Comparison of ENCODE assay signal across 1 cellular context in genomic region chr9:37197158-37198033, GRCh38.
A peak's percentile ranks its signal among the peaks of the same experiment; 100 is the strongest.
TF ChIP-seq lines count a peak whose summit lies in the region.

No MANE protein-coding gene starts in this region.

TF ChIP-seq in K562, 482 proteins besides CTCF, POLR2A, EP300 and RAD21 (continued from another document and continues in another):
- TF ChIP-seq RBM25 (IDR thresholded peaks at IDR 0.05; ENCODE audit: low read depth, low read length, severe bottlenecking) (no peak), ZNF318 (IDR thresholded peaks at IDR 0.05; ENCODE audit: borderline replicate concordance in 1 of 2, low read depth in 1 of 2) (no peak), ARHGAP35 (IDR thresholded peaks at IDR 0.05; ENCODE audit: partially characterized antibody) (no peak), MAFF (IDR thresholded peaks at IDR 0.05; ENCODE audit: low read length) (no peak), SIX5 (IDR thresholded peaks at IDR 0.05; ENCODE audit: borderline replicate concordance in 1 of 2, insufficient read depth in 1 of 2, low read depth in 1 of 2, low read length in 2 of 2) (no peak), REST (CRISPR knock-in tag; IDR thresholded peaks at IDR 0.05; ENCODE audit: low read depth) (no peak), NEUROD1 (IDR thresholded peaks at IDR 0.05; ENCODE audit: borderline replicate concordance, low read depth, low read length, partially characterized antibody) (no peak), MEF2A (IDR thresholded peaks at IDR 0.05; ENCODE audit: control insufficient read depth, low read depth, low read length) (peak; percentile 94), NUFIP1 (IDR thresholded peaks at IDR 0.05; ENCODE audit: partially characterized antibody) (no peak), IRF9 (tag; IDR thresholded peaks at IDR 0.05) (peak; percentile 92), SMARCE1 (IDR thresholded peaks at IDR 0.05) (no peak), GATA2 (CRISPR knock-in tag; IDR thresholded peaks at IDR 0.05) (peak; percentile 96), MCM7 (IDR thresholded peaks at IDR 0.05) (no peak), SIRT6 (IDR thresholded peaks at IDR 0.05; ENCODE audit: low read depth, low read length) (no peak), PTTG1 (tag; IDR thresholded peaks at IDR 0.05; ENCODE audit: low read depth) (no peak), ZNF232 (CRISPR knock-in tag; IDR thresholded peaks at IDR 0.05) (no peak), ZNF324 (CRISPR knock-in tag; IDR thresholded peaks at IDR 0.05) (no peak), AFF4 (CRISPR knock-in tag; IDR thresholded peaks at IDR 0.05) (no peak), TFE3 (CRISPR knock-in tag; IDR thresholded peaks at IDR 0.05) (no peak), CBX1 (IDR thresholded peaks at IDR 0.05; ENCODE audit: low read depth) (no peak), BDP1 (IDR thresholded peaks at IDR 0.05; ENCODE audit: insufficient read depth, insufficient read length) (no peak), ZBTB34 (CRISPR knock-in tag; IDR thresholded peaks at IDR 0.05) (no peak), ZNF140 (CRISPR knock-in tag; IDR thresholded peaks at IDR 0.05) (no peak), ATF1 (CRISPR knock-in tag; IDR thresholded peaks at IDR 0.05) (no peak), ATF1 (tag; IDR thresholded peaks at IDR 0.05) (peak; percentile 67), CTBP1 (IDR thresholded peaks at IDR 0.05; ENCODE audit: borderline replicate concordance) (no peak), GTF2A2 (tag; IDR thresholded peaks at IDR 0.05) (no peak), KLF16 (IDR thresholded peaks at IDR 0.05) (peak; percentile 99), XRCC5 (IDR thresholded peaks at IDR 0.05; ENCODE audit: low read depth, low read length) (no peak), NFIX (CRISPR knock-in tag; IDR thresholded peaks at IDR 0.05; ENCODE audit: low read depth) (no peak), ZC3H11A (IDR thresholded peaks at IDR 0.05; ENCODE audit: low read depth, low read length) (no peak), TGIF2 (CRISPR knock-in tag; IDR thresholded peaks at IDR 0.05) (no peak), ILF3 (IDR thresholded peaks at IDR 0.05; ENCODE audit: borderline replicate concordance) (peak; percentile 65; the same call in 1 of the 2 replicates), ATF7 (IDR thresholded peaks at IDR 0.05) (no peak), NONO (IDR thresholded peaks at IDR 0.05; ENCODE audit: low read depth in 2 of 2, low read length in 1 of 2) (peak in 1 of 2 experiments; percentile 82; a peak in 2 of 4 replicates), TSHZ1 (CRISPR knock-in tag; IDR thresholded peaks at IDR 0.05) (no peak), ZNF253 (CRISPR knock-in tag; conservative IDR thresholded peaks at IDR 0.05) (no peak), SREBF2 (CRISPR knock-in tag; IDR thresholded peaks at IDR 0.05) (no peak), RBM22 (IDR thresholded peaks at IDR 0.05; ENCODE audit: low read depth, low read length, poor library complexity, severe bottlenecking) (no peak), LARP7 (IDR thresholded peaks at IDR 0.05) (no peak)
